1 cellular context compared by ENCODE assay signal in genomic region chr12:107760817-107761501, GRCh38.
TF ChIP-seq lines count a peak whose summit lies in the region.

A gene with protein sequence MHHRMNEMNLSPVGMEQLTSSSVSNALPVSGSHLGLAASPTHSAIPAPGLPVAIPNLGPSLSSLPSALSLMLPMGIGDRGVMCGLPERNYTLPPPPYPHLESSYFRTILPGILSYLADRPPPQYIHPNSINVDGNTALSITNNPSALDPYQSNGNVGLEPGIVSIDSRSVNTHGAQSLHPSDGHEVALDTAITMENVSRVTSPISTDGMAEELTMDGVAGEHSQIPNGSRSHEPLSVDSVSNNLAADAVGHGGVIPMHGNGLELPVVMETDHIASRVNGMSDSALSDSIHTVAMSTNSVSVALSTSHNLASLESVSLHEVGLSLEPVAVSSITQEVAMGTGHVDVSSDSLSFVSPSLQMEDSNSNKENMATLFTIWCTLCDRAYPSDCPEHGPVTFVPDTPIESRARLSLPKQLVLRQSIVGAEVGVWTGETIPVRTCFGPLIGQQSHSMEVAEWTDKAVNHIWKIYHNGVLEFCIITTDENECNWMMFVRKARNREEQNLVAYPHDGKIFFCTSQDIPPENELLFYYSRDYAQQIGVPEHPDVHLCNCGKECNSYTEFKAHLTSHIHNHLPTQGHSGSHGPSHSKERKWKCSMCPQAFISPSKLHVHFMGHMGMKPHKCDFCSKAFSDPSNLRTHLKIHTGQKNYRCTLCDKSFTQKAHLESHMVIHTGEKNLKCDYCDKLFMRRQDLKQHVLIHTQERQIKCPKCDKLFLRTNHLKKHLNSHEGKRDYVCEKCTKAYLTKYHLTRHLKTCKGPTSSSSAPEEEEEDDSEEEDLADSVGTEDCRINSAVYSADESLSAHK (minus strand): TSS chr12:107761137. CDS start chr12:107760515, 622 bp downstream.

TF ChIP-seq in GM12878, 131 proteins besides CTCF, POLR2A, EP300 and RAD21 (continued from another document and continues in another):
- TF ChIP-seq, protein P1, sequence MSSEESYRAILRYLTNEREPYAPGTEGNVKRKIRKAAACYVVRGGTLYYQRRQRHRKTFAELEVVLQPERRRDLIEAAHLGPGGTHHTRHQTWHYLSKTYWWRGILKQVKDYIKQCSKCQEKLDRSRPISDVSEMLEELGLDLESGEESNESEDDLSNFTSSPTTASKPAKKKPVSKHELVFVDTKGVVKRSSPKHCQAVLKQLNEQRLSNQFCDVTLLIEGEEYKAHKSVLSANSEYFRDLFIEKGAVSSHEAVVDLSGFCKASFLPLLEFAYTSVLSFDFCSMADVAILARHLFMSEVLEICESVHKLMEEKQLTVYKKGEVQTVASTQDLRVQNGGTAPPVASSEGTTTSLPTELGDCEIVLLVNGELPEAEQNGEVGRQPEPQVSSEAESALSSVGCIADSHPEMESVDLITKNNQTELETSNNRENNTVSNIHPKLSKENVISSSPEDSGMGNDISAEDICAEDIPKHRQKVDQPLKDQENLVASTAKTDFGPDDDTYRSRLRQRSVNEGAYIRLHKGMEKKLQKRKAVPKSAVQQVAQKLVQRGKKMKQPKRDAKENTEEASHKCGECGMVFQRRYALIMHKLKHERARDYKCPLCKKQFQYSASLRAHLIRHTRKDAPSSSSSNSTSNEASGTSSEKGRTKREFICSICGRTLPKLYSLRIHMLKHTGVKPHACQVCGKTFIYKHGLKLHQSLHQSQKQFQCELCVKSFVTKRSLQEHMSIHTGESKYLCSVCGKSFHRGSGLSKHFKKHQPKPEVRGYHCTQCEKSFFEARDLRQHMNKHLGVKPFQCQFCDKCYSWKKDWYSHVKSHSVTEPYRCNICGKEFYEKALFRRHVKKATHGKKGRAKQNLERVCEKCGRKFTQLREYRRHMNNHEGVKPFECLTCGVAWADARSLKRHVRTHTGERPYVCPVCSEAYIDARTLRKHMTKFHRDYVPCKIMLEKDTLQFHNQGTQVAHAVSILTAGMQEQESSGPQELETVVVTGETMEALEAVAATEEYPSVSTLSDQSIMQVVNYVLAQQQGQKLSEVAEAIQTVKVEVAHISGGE (CRISPR knock-in tag; IDR thresholded peaks at IDR 0.05), result no peak
- no peak for TF ChIP-seq CBX5 (IDR thresholded peaks at IDR 0.05; ENCODE audit: low read depth)
- TF ChIP-seq SREBF1 (IDR thresholded peaks at IDR 0.05; ENCODE audit: low read length), result no peak
- peak; percentile 74; the same call in 1 of the 2 replicates for TF ChIP-seq YY1 (IDR thresholded peaks at IDR 0.05; ENCODE audit: low read depth, low read length)
- peak; percentile 100 for TF ChIP-seq MLLT1 (IDR thresholded peaks at IDR 0.05)
- TF ChIP-seq HSF1 (IDR thresholded peaks at IDR 0.05; ENCODE audit: low read depth, low read length), result no peak
- TF ChIP-seq YBX1 (IDR thresholded peaks at IDR 0.05), result no peak
- no peak for TF ChIP-seq ATF2 (IDR thresholded peaks at IDR 0.05; ENCODE audit: low read length)
- TF ChIP-seq, protein P2, sequence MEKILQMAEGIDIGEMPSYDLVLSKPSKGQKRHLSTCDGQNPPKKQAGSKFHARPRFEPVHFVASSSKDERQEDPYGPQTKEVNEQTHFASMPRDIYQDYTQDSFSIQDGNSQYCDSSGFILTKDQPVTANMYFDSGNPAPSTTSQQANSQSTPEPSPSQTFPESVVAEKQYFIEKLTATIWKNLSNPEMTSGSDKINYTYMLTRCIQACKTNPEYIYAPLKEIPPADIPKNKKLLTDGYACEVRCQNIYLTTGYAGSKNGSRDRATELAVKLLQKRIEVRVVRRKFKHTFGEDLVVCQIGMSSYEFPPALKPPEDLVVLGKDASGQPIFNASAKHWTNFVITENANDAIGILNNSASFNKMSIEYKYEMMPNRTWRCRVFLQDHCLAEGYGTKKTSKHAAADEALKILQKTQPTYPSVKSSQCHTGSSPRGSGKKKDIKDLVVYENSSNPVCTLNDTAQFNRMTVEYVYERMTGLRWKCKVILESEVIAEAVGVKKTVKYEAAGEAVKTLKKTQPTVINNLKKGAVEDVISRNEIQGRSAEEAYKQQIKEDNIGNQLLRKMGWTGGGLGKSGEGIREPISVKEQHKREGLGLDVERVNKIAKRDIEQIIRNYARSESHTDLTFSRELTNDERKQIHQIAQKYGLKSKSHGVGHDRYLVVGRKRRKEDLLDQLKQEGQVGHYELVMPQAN (conservative IDR thresholded peaks at IDR 0.05), result peak; percentile 78
- TF ChIP-seq CHD1 (IDR thresholded peaks at IDR 0.05; ENCODE audit: low read depth, low read length), result no peak
- TF ChIP-seq ELK1 (IDR thresholded peaks at IDR 0.05; ENCODE audit: low read depth, low read length), result no peak
- TF ChIP-seq USF2 (IDR thresholded peaks at IDR 0.05; ENCODE audit: borderline replicate concordance, low read depth, low read length), result no peak
- no peak for TF ChIP-seq SKIL (IDR thresholded peaks at IDR 0.05; ENCODE audit: low read depth, poor library complexity, severe bottlenecking)
- TF ChIP-seq, protein P3, sequence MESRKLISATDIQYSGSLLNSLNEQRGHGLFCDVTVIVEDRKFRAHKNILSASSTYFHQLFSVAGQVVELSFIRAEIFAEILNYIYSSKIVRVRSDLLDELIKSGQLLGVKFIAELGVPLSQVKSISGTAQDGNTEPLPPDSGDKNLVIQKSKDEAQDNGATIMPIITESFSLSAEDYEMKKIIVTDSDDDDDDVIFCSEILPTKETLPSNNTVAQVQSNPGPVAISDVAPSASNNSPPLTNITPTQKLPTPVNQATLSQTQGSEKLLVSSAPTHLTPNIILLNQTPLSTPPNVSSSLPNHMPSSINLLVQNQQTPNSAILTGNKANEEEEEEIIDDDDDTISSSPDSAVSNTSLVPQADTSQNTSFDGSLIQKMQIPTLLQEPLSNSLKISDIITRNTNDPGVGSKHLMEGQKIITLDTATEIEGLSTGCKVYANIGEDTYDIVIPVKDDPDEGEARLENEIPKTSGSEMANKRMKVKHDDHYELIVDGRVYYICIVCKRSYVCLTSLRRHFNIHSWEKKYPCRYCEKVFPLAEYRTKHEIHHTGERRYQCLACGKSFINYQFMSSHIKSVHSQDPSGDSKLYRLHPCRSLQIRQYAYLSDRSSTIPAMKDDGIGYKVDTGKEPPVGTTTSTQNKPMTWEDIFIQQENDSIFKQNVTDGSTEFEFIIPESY (IDR thresholded peaks at IDR 0.05), result no peak
- TF ChIP-seq E2F4 (IDR thresholded peaks at IDR 0.05; ENCODE audit: low read depth, low read length), result no peak
- no peak; the same call in 1 of the 2 replicates for TF ChIP-seq NR2F1 (conservative IDR thresholded peaks at IDR 0.05)
- TF ChIP-seq BCL3 (IDR thresholded peaks at IDR 0.05; ENCODE audit: borderline replicate concordance, insufficient read depth, low read depth, low read length, poor library complexity, severe bottlenecking), result peak; percentile 9
- no peak for TF ChIP-seq PKNOX1 (IDR thresholded peaks at IDR 0.05)
- peak; percentile 42; the same call in 1 of the 2 replicates for TF ChIP-seq RELB (IDR thresholded peaks at IDR 0.05; ENCODE audit: low read depth)
- TF ChIP-seq MTA2 (IDR thresholded peaks at IDR 0.05; ENCODE audit: low read depth), result no peak
- TF ChIP-seq ZNF384 (IDR thresholded peaks at IDR 0.05; ENCODE audit: borderline replicate concordance, low read depth, low read length), result no peak
- no peak for TF ChIP-seq HDGF (IDR thresholded peaks at IDR 0.05)
- peak; percentile 47; the same call in 1 of the 2 replicates for TF ChIP-seq SIN3A (IDR thresholded peaks at IDR 0.05; ENCODE audit: low read depth, low read length)
